Comparison of ENCODE assay signal across 1 cellular context in the genomic region with DNA sequence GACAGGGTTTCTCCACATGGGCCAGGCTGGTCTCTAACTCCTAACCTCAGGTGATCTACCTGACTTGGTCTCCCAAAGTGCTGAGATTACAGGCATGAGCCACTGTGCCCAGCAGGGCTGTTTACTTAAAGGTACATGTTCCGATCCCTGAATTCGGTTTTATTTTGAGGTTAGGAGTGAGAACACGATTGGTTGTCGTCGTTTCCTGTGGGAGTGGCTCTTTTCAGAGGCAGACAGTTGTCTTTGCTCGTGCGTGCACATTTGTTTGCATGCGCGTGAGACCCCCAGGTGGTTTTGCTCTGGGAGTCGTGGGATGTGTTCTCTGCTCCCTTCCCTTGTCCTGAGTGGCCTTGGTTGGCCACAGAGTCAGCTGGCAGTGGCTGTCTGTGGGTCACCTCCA.
TF ChIP-seq lines count a peak whose summit lies in the region.

No MANE protein-coding gene starts in this region.

TF ChIP-seq in WTC11, 78 proteins besides CTCF, POLR2A, EP300 and RAD21 (continued from another document):
- TF ChIP-seq, protein P1, sequence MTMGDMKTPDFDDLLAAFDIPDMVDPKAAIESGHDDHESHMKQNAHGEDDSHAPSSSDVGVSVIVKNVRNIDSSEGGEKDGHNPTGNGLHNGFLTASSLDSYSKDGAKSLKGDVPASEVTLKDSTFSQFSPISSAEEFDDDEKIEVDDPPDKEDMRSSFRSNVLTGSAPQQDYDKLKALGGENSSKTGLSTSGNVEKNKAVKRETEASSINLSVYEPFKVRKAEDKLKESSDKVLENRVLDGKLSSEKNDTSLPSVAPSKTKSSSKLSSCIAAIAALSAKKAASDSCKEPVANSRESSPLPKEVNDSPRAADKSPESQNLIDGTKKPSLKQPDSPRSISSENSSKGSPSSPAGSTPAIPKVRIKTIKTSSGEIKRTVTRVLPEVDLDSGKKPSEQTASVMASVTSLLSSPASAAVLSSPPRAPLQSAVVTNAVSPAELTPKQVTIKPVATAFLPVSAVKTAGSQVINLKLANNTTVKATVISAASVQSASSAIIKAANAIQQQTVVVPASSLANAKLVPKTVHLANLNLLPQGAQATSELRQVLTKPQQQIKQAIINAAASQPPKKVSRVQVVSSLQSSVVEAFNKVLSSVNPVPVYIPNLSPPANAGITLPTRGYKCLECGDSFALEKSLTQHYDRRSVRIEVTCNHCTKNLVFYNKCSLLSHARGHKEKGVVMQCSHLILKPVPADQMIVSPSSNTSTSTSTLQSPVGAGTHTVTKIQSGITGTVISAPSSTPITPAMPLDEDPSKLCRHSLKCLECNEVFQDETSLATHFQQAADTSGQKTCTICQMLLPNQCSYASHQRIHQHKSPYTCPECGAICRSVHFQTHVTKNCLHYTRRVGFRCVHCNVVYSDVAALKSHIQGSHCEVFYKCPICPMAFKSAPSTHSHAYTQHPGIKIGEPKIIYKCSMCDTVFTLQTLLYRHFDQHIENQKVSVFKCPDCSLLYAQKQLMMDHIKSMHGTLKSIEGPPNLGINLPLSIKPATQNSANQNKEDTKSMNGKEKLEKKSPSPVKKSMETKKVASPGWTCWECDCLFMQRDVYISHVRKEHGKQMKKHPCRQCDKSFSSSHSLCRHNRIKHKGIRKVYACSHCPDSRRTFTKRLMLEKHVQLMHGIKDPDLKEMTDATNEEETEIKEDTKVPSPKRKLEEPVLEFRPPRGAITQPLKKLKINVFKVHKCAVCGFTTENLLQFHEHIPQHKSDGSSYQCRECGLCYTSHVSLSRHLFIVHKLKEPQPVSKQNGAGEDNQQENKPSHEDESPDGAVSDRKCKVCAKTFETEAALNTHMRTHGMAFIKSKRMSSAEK (CRISPR knock-in tag; IDR thresholded peaks at IDR 0.05; ENCODE audit: borderline replicate concordance), result no peak
- TF ChIP-seq FOXP1 (CRISPR knock-in tag; IDR thresholded peaks at IDR 0.05; ENCODE audit: borderline replicate concordance), result no peak
